Comparison of ENCODE assay signal across 22 cellular contexts in the genomic region with DNA sequence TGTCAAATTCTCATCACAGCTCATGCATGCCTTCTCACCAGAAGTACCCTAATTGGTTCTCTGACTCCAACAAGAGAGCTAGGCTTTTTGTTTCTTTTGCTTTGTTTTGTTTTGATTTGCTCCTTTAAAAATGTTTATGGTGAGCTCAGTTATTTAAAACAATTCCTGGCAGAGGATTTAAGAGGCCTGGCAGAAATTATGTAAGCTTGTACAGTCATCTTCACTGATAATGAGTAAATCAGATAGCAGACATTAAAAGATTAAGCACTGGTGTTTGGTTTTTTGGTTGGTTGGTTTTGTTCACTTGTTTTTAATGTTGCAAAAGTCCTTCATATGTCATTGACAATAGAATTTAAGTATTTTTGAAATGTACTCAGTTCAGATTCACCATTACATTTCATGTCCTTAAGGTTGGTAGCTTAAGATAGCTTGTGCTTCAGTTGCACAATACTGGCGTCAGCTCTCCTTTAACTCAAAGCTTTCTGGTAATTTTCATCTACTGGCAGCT.
DNase-seq lines count a peak whose midpoint lies in the region; ATAC-seq, FAIRE-seq and TF ChIP-seq lines count a peak whose summit lies in the region.
"Had no signal": no experiment of that assay in that cellular context is flagged by ENCODE, and none has a peak within 500 bp of the region (broad histone marks: within the 10 kb centered on the region; RNA-seq: fewer than 3 reads in every experiment).

No MANE protein-coding gene starts in this region.

- H3K27ac Mint-ChIP-seq in activated T-cell treated with anti-CD3 and anti-CD28 coated beads, Interleukin-2, amount 50 U/mL, for 72 hours = no peak overlapping the region
- H3K27ac Mint-ChIP-seq: CD4-positive, CD25-positive, alpha-beta regulatory T cell had no signal

- no peak overlapping the region for H3K27ac ChIP-seq in keratinocyte (ENCODE audit: control insufficient read depth, insufficient read depth, low read length)

- H3K4me1 Mint-ChIP-seq in activated T-cell treated with anti-CD3 and anti-CD28 coated beads, Interleukin-2, amount 50 U/mL, for 72 hours (ENCODE audit: low read depth) = no peaks in the 10 kb centered on the region
- H3K4me1 Mint-ChIP-seq: CD4-positive, CD25-positive, alpha-beta regulatory T cell had no signal

- no peaks in the 10 kb centered on the region for H3K79me2 ChIP-seq in keratinocyte (ENCODE audit: control insufficient read depth, insufficient read depth, low read length)

- TF ChIP-seq CTCF in epithelial cell of esophagus (IDR thresholded peaks at IDR 0.05; ENCODE audit: insufficient read depth, low read depth, low read length, missing control alignments) (no peak), keratinocyte (optimal IDR thresholded peaks at IDR 0.05 in 1 of 3, IDR thresholded peaks at IDR 0.05 in 1 of 3, conservative IDR thresholded peaks at IDR 0.05 in 1 of 3; ENCODE audit: extremely low read depth in 1 of 3, insufficient read depth in 2 of 3, low read length in 3 of 3) (no peak)

- peak; percentile 17 for FAIRE-seq in keratinocyte (lab: Jason Lieb, UNC)
- FAIRE-seq: H54 had no signal

- H3K4me1 ChIP-seq in keratinocyte (ENCODE audit: control insufficient read depth, extremely low read depth, insufficient read depth, low read length) = no peaks in the 10 kb centered on the region
- H3K4me1 ChIP-seq: BE2C had no signal

- H3K36me3 ChIP-seq in keratinocyte (ENCODE audit: control insufficient read depth in 2 of 2, extremely low read depth in 1 of 2, insufficient read depth in 2 of 2, low read length in 2 of 2) = no peaks in the 10 kb centered on the region
- H3K36me3 ChIP-seq: BE2C had no signal

- ATAC-seq in HG02588 (IDR thresholded peaks at IDR 0.05; ENCODE audit: unreplicated experiment) (no peak), HG02623 (IDR thresholded peaks at IDR 0.05; ENCODE audit: unreplicated experiment) (no peak)
- ATAC-seq in activated T-cell treated with anti-CD3 and anti-CD28 coated beads, Interleukin-2, amount 50 U/mL, for 72 hours (replicated peaks in 1 of 2) = no peak

- no peak overlapping the region for H3K4me3 Mint-ChIP-seq in activated T-cell treated with anti-CD3 and anti-CD28 coated beads, Interleukin-2, amount 50 U/mL, for 72 hours
- H3K4me3 Mint-ChIP-seq: CD4-positive, CD25-positive, alpha-beta regulatory T cell had no signal

- H3K36me3 Mint-ChIP-seq in activated T-cell treated with anti-CD3 and anti-CD28 coated beads, Interleukin-2, amount 50 U/mL, for 72 hours (ENCODE audit: insufficient read depth in 2 of 2) = peaks cover 0 to 1% of the 10 kb centered on the region in 2 donors
- H3K36me3 Mint-ChIP-seq: CD4-positive, CD25-positive, alpha-beta regulatory T cell had no signal

- H3K4me3 ChIP-seq in epithelial cell of esophagus (ENCODE audit: low read length) = no peak overlapping the region
- H3K4me3 ChIP-seq in keratinocyte (ENCODE audit: control insufficient read depth in 2 of 3, extremely low read depth in 1 of 3, insufficient read depth in 2 of 3, low read depth in 1 of 3, low read length in 3 of 3) = no peak overlapping the region

- H3K27me3 ChIP-seq in keratinocyte (ENCODE audit: control insufficient read depth, extremely low read depth, insufficient read depth, low read length) = no peaks in the 10 kb centered on the region
- H3K27me3 ChIP-seq: BE2C had no signal

- dilution Hi-C loops in keratinocyte (cut with MboI; ENCODE audit: extremely low pct_ligation_motif_present, low sequenced_read_pairs) = no loop called here

- H3K9me3 Mint-ChIP-seq in activated T-cell treated with anti-CD3 and anti-CD28 coated beads, Interleukin-2, amount 50 U/mL, for 72 hours = peaks cover 2 to 4% of the 10 kb centered on the region in 2 donors

- H3K4me2 ChIP-seq in keratinocyte (ENCODE audit: control insufficient read depth, extremely low read depth, insufficient read depth, low read depth, low read length) = no peak overlapping the region

- H4K20me1 ChIP-seq in keratinocyte (ENCODE audit: control insufficient read depth, extremely low read depth, insufficient read depth, low read length) = no peaks in the 10 kb centered on the region

- peaks cover 5% of the 10 kb centered on the region for H3K27me3 Mint-ChIP-seq in activated T-cell treated with anti-CD3 and anti-CD28 coated beads, Interleukin-2, amount 50 U/mL, for 72 hours (ENCODE audit: low read depth)
- H3K27me3 Mint-ChIP-seq: CD4-positive, CD25-positive, alpha-beta regulatory T cell had no signal

- DNase-seq in A172 (ENCODE audit: low spot score) (peak; percentile 19), LHCN-M2 (ENCODE audit: low read depth) (peak; percentile 19), epithelial cell of esophagus (ENCODE audit: low read depth) (peak; percentile 19), keratinocyte (ENCODE audit: low read depth, low spot score) (no peak), NCI-H1930 (lab: John Stamatoyannopoulos, UW) (no peak)
- DNase-seq in activated T-cell treated with anti-CD3 and anti-CD28 coated beads, Interleukin-2, amount 50 U/mL, for 72 hours = no peak
- DNase-seq: 8988T; BE2C; CD4-positive, CD25-positive, alpha-beta regulatory T cell; COR-L47; DMS 273 treated with DMSO at 0.1 percent for 48 hours; DND-41; GDM1; KBM-7; NCI-H1417 treated with DMSO at 0.1 percent for 48 hours; NCI-H187 treated with DMSO at 0.1 percent for 48 hours; NCI-H226; NCI-H524; SHP77 had no signal

- no peak overlapping the region for H2AFZ ChIP-seq in keratinocyte (ENCODE audit: control insufficient read depth, low read length)

- H3K9ac ChIP-seq in keratinocyte (ENCODE audit: control insufficient read depth, extremely low read depth, insufficient read depth, low read length) = no peak overlapping the region

- no peaks in the 10 kb centered on the region for H3K9me3 ChIP-seq in keratinocyte (ENCODE audit: control insufficient read depth, low read depth, low read length)
- H3K9me3 ChIP-seq: BE2C had no signal

- no peaks in the 10 kb centered on the region for H3K9me1 ChIP-seq in keratinocyte (ENCODE audit: control insufficient read depth, extremely low read depth, insufficient read depth, low read length)

Comparison
In these comparisons a context has a peak if more than half of its experiments do, and no peak if none do; other contexts are left out.
1. DNase-seq: peak in A172 (single experiment), LHCN-M2 (single experiment) and epithelial cell of esophagus (single experiment); none in keratinocyte (single experiment), NCI-H1930 (0 of 2) and activated T-cell treated with anti-CD3 and anti-CD28 coated beads, Interleukin-2, amount 50 U/mL, for 72 hours (0 of 2).